Comparison of ENCODE assay signal across 30 cellular contexts in the genomic region with DNA sequence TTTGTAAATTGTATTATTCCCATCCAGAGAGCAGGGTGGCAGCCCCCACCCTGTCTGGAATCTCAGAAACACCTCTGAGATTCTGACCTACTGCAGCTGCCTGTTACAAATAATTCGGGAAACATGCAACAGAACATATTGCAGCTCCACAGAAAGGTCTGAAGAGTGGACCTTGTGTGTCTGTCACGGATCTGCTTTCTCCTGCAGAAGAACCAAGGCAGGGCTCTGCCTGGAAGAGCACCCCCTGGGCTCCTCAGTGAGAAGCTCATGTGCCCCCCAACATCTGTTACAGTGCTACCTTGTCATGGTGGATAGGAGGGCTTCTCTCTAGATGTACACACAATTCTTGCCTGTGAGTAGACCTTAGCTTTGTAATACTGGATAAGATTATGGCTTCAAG.
"Had no signal": no experiment of that assay in that cellular context is flagged by ENCODE, and none has a peak within 500 bp of the region (broad histone marks: within the 10 kb centered on the region; RNA-seq: fewer than 3 reads in every experiment).

No MANE protein-coding gene starts in this region.

- H3K27ac ChIP-seq: adrenal gland, body of pancreas, epithelial cell of prostate, gastrocnemius medialis, WERI-Rb-1 had no signal

- DNase-seq: activated B cell treated with CpG ODN at 0.5 μM for 24 hours; activated CD4-positive, alpha-beta T cell treated with anti-CD3 and anti-CD28 coated beads for 48 hours; activated CD4-positive, alpha-beta T cell treated with anti-CD3 and anti-CD28 coated beads, Interleukin-2, amount 50 U/mL, for 1 hour; activated CD4-positive, alpha-beta T cell treated with anti-CD3 and anti-CD28 coated beads, Interleukin-2, amount 50 U/mL, for 48 hours; activated CD8-positive, alpha-beta memory T cell treated with anti-CD3 and anti-CD28 coated beads for 24 hours; activated CD8-positive, alpha-beta T cell treated with anti-CD3 and anti-CD28 coated beads for 36 hours; activated effector memory CD4-positive, alpha-beta T cell treated with anti-CD3 and anti-CD28 coated beads, Interleukin-2, amount 50 U/mL, for 16 hours; activated naive CD4-positive, alpha-beta T cell treated with anti-CD3 and anti-CD28 coated beads for 36 hours; activated naive CD8-positive, alpha-beta T cell treated with anti-CD3 and anti-CD28 coated beads for 36 hours; activated naive CD8-positive, alpha-beta T cell treated with anti-CD3 and anti-CD28 coated beads, Interleukin-2, amount 50 U/mL, for 24 hours; activated T-cell treated with anti-CD3 and anti-CD28 coated beads, Interleukin-2, amount 50 U/mL, for 4 hours; adrenal gland; amygdala; aorta; body of pancreas; caudate nucleus; effector CD8-positive, alpha-beta T cell; foreskin fibroblast; gastrocnemius medialis; glutamatergic neuron; heart left ventricle; T-helper 1 cell; T-helper 17 cell; T1000; WERI-Rb-1 had no signal

- H3K27ac Mint-ChIP-seq: activated B cell treated with CpG ODN at 0.5 μM for 24 hours; activated CD8-positive, alpha-beta T cell treated with anti-CD3 and anti-CD28 coated beads for 36 hours; activated naive CD4-positive, alpha-beta T cell treated with anti-CD3 and anti-CD28 coated beads for 36 hours; activated naive CD4-positive, alpha-beta T cell treated with anti-CD3 and anti-CD28 coated beads, Interleukin-2, amount 50 U/mL, for 24 hours; activated naive CD8-positive, alpha-beta T cell treated with anti-CD3 and anti-CD28 coated beads for 36 hours; activated naive CD8-positive, alpha-beta T cell treated with anti-CD3 and anti-CD28 coated beads, Interleukin-2, amount 50 U/mL, for 24 hours; activated T-helper 17 cell treated with anti-CD3 and anti-CD28 coated beads, Interleukin-2, amount 50 U/mL, for 72 hours; T-helper 17 cell; T-helper 2 cell treated with Interferon-gamma antibody and Interleukin-4, amounts not matched to agents 5 μg/mL and 100 μg/mL, for 36 hours had no signal

- H3K36me3 ChIP-seq: adrenal gland, gastrocnemius medialis, heart left ventricle, WERI-Rb-1 had no signal

- H3K4me3 Mint-ChIP-seq: activated B cell treated with CpG ODN at 0.5 μM for 24 hours; activated CD8-positive, alpha-beta T cell treated with anti-CD3 and anti-CD28 coated beads for 36 hours; activated naive CD4-positive, alpha-beta T cell treated with anti-CD3 and anti-CD28 coated beads for 36 hours; activated naive CD4-positive, alpha-beta T cell treated with anti-CD3 and anti-CD28 coated beads, Interleukin-2, amount 50 U/mL, for 24 hours; activated naive CD8-positive, alpha-beta T cell treated with anti-CD3 and anti-CD28 coated beads for 36 hours; activated naive CD8-positive, alpha-beta T cell treated with anti-CD3 and anti-CD28 coated beads, Interleukin-2, amount 50 U/mL, for 24 hours; activated T-cell treated with anti-CD3 and anti-CD28 coated beads, Interleukin-2, amount 50 U/mL, for 4 hours; activated T-helper 17 cell treated with anti-CD3 and anti-CD28 coated beads, Interleukin-2, amount 50 U/mL, for 72 hours; T-helper 17 cell; T-helper 2 cell treated with Interferon-gamma antibody and Interleukin-4, amounts not matched to agents 5 μg/mL and 100 μg/mL, for 36 hours had no signal

- H3K9me3 Mint-ChIP-seq: activated B cell treated with CpG ODN at 0.5 μM for 24 hours had no signal

- H3K4me3 ChIP-seq: adrenal gland, body of pancreas, gastrocnemius medialis, heart left ventricle had no signal

- H3K4me1 ChIP-seq: adrenal gland had no signal

- ATAC-seq: activated CD4-positive, CD25-positive, alpha-beta regulatory T cell treated with anti-CD3 and anti-CD28 coated beads, Interleukin-2, amount 50 U/mL, for 24 hours; activated CD8-positive, alpha-beta T cell treated with anti-CD3 and anti-CD28 coated beads for 36 hours; activated naive CD8-positive, alpha-beta T cell treated with anti-CD3 and anti-CD28 coated beads, Interleukin-2, amount 50 U/mL, for 24 hours; activated T-cell treated with anti-CD3 and anti-CD28 coated beads, Interleukin-2, amount 50 U/mL, for 4 hours; activated T-helper 17 cell treated with anti-CD3 and anti-CD28 coated beads, Interleukin-2, amount 50 U/mL, for 72 hours; body of pancreas; gastrocnemius medialis; heart left ventricle; T-helper 17 cell had no signal

- H3K27me3 Mint-ChIP-seq: activated CD8-positive, alpha-beta T cell treated with anti-CD3 and anti-CD28 coated beads for 36 hours; activated naive CD4-positive, alpha-beta T cell treated with anti-CD3 and anti-CD28 coated beads, Interleukin-2, amount 50 U/mL, for 24 hours; activated naive CD8-positive, alpha-beta T cell treated with anti-CD3 and anti-CD28 coated beads for 36 hours; activated T-helper 17 cell treated with anti-CD3 and anti-CD28 coated beads, Interleukin-2, amount 50 U/mL, for 72 hours; T-helper 17 cell had no signal

- H3K27me3 ChIP-seq: adrenal gland, body of pancreas, gastrocnemius medialis had no signal

- H3K9me3 ChIP-seq: adrenal gland, body of pancreas, gastrocnemius medialis had no signal
